ENCODE assay signal across 1 cellular context in the genomic region with DNA sequence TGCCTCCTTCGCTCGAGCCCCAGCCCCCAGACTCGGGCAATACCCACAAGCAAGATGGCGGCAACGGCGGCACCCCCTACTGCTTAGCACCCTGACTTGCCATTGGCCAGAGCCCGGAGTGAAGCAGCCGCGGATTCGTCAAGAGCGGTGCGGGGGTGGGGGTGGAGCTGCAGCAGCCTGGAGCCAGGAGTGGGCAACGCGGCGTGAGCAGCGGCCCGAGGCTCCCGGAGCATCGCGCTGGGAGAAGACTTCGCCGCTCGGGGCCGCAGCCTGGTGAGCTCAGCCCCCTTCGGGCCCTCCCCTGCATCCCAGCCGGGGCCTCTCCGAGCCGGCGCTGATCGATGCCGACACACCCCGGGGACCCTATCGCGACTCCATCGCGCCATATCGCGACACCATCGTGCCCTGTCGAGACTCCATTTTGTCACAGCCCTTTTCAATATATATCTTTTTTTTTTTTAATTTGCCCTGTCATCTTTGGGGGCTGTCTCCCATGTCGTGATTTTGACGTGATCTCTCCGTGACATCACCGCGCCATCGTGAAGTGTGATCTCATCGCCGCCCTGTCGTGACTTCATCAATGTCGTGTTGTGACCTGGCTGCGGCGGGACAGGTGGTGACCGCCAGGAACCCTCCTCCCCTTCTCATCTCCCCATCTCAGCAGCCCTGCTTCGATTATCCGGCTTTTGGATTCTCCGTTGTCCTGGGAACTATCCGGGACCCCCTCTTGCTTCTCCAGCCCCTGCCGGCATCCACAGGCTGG.
TF ChIP-seq lines count a peak whose summit lies in the region.

A gene with protein sequence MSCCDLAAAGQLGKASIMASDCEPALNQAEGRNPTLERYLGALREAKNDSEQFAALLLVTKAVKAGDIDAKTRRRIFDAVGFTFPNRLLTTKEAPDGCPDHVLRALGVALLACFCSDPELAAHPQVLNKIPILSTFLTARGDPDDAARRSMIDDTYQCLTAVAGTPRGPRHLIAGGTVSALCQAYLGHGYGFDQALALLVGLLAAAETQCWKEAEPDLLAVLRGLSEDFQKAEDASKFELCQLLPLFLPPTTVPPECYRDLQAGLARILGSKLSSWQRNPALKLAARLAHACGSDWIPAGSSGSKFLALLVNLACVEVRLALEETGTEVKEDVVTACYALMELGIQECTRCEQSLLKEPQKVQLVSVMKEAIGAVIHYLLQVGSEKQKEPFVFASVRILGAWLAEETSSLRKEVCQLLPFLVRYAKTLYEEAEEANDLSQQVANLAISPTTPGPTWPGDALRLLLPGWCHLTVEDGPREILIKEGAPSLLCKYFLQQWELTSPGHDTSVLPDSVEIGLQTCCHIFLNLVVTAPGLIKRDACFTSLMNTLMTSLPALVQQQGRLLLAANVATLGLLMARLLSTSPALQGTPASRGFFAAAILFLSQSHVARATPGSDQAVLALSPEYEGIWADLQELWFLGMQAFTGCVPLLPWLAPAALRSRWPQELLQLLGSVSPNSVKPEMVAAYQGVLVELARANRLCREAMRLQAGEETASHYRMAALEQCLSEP (plus strand): TSS at position 189 of the 763 bp plus-strand sequence. CDS start 392 bp downstream, at position 581.

TF ChIP-seq in K562, 482 proteins besides CTCF, POLR2A, EP300 and RAD21 (continued from another document and continues in another):
- TF ChIP-seq, protein P1, sequence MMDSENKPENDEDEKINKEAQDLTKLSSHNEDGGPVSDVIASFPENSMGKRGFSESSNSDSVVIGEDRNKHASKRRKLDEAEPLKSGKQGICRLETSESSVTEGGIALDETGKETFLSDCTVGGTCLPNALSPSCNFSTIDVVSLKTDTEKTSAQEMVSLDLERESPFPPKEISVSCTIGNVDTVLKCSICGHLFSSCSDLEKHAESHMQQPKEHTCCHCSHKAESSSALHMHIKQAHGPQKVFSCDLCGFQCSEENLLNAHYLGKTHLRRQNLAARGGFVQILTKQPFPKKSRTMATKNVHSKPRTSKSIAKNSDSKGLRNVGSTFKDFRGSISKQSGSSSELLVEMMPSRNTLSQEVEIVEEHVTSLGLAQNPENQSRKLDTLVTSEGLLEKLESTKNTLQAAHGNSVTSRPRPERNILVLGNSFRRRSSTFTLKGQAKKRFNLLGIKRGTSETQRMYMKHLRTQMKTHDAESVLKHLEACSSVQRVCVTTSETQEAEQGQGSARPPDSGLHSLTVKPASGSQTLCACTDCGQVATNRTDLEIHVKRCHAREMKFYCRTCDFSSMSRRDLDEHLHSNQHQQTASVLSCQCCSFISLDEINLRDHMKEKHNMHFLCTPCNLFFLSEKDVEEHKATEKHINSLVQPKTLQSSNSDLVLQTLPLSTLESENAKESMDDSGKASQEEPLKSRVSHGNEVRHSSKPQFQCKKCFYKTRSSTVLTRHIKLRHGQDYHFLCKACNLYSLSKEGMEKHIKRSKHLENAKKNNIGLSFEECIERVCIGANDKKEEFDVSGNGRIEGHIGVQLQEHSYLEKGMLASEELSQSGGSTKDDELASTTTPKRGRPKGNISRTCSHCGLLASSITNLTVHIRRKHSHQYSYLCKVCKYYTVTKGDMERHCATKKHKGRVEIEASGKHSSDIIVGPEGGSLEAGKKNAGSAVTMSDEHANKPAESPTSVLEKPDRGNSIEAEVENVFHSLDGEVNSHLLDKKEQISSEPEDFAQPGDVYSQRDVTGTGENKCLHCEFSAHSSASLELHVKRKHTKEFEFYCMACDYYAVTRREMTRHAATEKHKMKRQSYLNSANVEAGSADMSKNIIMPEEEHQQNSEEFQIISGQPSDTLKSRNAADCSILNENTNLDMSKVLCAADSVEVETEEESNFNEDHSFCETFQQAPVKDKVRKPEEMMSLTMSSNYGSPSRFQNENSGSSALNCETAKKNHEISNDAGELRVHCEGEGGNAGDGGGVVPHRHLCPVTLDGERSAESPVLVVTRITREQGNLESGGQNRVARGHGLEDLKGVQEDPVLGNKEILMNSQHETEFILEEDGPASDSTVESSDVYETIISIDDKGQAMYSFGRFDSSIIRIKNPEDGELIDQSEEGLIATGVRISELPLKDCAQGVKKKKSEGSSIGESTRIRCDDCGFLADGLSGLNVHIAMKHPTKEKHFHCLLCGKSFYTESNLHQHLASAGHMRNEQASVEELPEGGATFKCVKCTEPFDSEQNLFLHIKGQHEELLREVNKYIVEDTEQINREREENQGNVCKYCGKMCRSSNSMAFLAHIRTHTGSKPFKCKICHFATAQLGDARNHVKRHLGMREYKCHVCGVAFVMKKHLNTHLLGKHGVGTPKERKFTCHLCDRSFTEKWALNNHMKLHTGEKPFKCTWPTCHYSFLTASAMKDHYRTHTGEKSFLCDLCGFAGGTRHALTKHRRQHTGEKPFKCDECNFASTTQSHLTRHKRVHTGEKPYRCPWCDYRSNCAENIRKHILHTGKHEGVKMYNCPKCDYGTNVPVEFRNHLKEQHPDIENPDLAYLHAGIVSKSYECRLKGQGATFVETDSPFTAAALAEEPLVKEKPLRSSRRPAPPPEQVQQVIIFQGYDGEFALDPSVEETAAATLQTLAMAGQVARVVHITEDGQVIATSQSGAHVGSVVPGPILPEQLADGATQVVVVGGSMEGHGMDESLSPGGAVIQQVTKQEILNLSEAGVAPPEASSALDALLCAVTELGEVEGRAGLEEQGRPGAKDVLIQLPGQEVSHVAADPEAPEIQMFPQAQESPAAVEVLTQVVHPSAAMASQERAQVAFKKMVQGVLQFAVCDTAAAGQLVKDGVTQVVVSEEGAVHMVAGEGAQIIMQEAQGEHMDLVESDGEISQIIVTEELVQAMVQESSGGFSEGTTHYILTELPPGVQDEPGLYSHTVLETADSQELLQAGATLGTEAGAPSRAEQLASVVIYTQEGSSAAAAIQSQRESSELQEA (IDR thresholded peaks at IDR 0.05; ENCODE audit: low read depth) = 0 out of 2 replicates have a peak, but pooled peaks have one; percentile 24
- TF ChIP-seq GATAD2A (IDR thresholded peaks at IDR 0.05) (peak; percentile 51), NONO (IDR thresholded peaks at IDR 0.05; ENCODE audit: low read depth in 2 of 2, low read length in 1 of 2) (peak in 1 of 2 experiments; percentile 95; a peak in 3 of 4 replicates), CREB1 (IDR thresholded peaks at IDR 0.05) (no peak; the same call in 1 of the 2 replicates), CREB1 (CRISPR knock-in tag; IDR thresholded peaks at IDR 0.05) (peak; percentile 80), NEUROD1 (IDR thresholded peaks at IDR 0.05; ENCODE audit: borderline replicate concordance, low read depth, low read length, partially characterized antibody) (peak; percentile 99), ARID2 (IDR thresholded peaks at IDR 0.05) (no peak), MIER1 (IDR thresholded peaks at IDR 0.05; ENCODE audit: low read depth) (peak; percentile 58; the same call in 1 of the 2 replicates), KLF6 (CRISPR knock-in tag; IDR thresholded peaks at IDR 0.05; ENCODE audit: borderline replicate concordance) (peak; percentile 4; the same call in 1 of the 2 replicates), RFX1 (IDR thresholded peaks at IDR 0.05) (no peak), HNRNPL (IDR thresholded peaks at IDR 0.05; ENCODE audit: low read depth, low read length) (peak; percentile 78), PPARD (CRISPR knock-in tag; IDR thresholded peaks at IDR 0.05) (no peak), ZNF408 (CRISPR knock-in tag; IDR thresholded peaks at IDR 0.05; ENCODE audit: low read depth) (no peak), ELF2 (CRISPR knock-in tag; IDR thresholded peaks at IDR 0.05) (no peak), SMARCC2 (IDR thresholded peaks at IDR 0.05; ENCODE audit: low read depth) (0 out of 2 replicates have a peak, but pooled peaks have one; percentile 28), PTBP1 (IDR thresholded peaks at IDR 0.05; ENCODE audit: low read depth, low read length) (0 out of 2 replicates have a peak, but pooled peaks have one; percentile 17), TGIF2 (CRISPR knock-in tag; IDR thresholded peaks at IDR 0.05) (no peak), ZNF316 (IDR thresholded peaks at IDR 0.05) (peak; percentile 47; the same call in 1 of the 2 replicates), ETV1 (tag; conservative IDR thresholded peaks at IDR 0.05; ENCODE audit: low read depth) (no peak), POLR2G (IDR thresholded peaks at IDR 0.05; ENCODE audit: low read depth, low read length) (peak; percentile 96), NCOA4 (IDR thresholded peaks at IDR 0.05; ENCODE audit: partially characterized antibody) (no peak), NRF1 (conservative IDR thresholded peaks at IDR 0.05 in 1 of 2, IDR thresholded peaks at IDR 0.05 in 1 of 2) (peak in 1 of 2 experiments; percentile 75), RCOR1 (IDR thresholded peaks at IDR 0.05; ENCODE audit: borderline replicate concordance in 1 of 2, low read depth in 2 of 2, low read length in 2 of 2) (peak in 1 of 2 experiments; percentile 64; a peak in 2 of 4 replicates), SPI1 (IDR thresholded peaks at IDR 0.05; ENCODE audit: borderline replicate concordance, low read depth, low read length) (no peak)
- TF ChIP-seq, protein P2, sequence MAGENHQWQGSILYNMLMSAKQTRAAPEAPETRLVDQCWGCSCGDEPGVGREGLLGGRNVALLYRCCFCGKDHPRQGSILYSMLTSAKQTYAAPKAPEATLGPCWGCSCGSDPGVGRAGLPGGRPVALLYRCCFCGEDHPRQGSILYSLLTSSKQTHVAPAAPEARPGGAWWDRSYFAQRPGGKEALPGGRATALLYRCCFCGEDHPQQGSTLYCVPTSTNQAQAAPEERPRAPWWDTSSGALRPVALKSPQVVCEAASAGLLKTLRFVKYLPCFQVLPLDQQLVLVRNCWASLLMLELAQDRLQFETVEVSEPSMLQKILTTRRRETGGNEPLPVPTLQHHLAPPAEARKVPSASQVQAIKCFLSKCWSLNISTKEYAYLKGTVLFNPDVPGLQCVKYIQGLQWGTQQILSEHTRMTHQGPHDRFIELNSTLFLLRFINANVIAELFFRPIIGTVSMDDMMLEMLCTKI (IDR thresholded peaks at IDR 0.05; ENCODE audit: partially characterized antibody) = no peak
- TF ChIP-seq, protein P3, sequence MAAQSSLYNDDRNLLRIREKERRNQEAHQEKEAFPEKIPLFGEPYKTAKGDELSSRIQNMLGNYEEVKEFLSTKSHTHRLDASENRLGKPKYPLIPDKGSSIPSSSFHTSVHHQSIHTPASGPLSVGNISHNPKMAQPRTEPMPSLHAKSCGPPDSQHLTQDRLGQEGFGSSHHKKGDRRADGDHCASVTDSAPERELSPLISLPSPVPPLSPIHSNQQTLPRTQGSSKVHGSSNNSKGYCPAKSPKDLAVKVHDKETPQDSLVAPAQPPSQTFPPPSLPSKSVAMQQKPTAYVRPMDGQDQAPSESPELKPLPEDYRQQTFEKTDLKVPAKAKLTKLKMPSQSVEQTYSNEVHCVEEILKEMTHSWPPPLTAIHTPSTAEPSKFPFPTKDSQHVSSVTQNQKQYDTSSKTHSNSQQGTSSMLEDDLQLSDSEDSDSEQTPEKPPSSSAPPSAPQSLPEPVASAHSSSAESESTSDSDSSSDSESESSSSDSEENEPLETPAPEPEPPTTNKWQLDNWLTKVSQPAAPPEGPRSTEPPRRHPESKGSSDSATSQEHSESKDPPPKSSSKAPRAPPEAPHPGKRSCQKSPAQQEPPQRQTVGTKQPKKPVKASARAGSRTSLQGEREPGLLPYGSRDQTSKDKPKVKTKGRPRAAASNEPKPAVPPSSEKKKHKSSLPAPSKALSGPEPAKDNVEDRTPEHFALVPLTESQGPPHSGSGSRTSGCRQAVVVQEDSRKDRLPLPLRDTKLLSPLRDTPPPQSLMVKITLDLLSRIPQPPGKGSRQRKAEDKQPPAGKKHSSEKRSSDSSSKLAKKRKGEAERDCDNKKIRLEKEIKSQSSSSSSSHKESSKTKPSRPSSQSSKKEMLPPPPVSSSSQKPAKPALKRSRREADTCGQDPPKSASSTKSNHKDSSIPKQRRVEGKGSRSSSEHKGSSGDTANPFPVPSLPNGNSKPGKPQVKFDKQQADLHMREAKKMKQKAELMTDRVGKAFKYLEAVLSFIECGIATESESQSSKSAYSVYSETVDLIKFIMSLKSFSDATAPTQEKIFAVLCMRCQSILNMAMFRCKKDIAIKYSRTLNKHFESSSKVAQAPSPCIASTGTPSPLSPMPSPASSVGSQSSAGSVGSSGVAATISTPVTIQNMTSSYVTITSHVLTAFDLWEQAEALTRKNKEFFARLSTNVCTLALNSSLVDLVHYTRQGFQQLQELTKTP (IDR thresholded peaks at IDR 0.05; ENCODE audit: low read depth in 1 of 2, partially characterized antibody in 2 of 2) = peak in 1 of 2 experiments; percentile 51
- TF ChIP-seq, protein P4, sequence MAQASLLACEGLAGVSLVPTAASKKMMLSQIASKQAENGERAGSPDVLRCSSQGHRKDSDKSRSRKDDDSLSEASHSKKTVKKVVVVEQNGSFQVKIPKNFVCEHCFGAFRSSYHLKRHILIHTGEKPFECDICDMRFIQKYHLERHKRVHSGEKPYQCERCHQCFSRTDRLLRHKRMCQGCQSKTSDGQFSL (CRISPR knock-in tag; IDR thresholded peaks at IDR 0.05) = peak; percentile 91
- TF ChIP-seq, protein P4 (tag; IDR thresholded peaks at IDR 0.05) = peak in 1 of 2 experiments; percentile 45; a peak in 1 of 4 replicates
- TF ChIP-seq, protein P5, sequence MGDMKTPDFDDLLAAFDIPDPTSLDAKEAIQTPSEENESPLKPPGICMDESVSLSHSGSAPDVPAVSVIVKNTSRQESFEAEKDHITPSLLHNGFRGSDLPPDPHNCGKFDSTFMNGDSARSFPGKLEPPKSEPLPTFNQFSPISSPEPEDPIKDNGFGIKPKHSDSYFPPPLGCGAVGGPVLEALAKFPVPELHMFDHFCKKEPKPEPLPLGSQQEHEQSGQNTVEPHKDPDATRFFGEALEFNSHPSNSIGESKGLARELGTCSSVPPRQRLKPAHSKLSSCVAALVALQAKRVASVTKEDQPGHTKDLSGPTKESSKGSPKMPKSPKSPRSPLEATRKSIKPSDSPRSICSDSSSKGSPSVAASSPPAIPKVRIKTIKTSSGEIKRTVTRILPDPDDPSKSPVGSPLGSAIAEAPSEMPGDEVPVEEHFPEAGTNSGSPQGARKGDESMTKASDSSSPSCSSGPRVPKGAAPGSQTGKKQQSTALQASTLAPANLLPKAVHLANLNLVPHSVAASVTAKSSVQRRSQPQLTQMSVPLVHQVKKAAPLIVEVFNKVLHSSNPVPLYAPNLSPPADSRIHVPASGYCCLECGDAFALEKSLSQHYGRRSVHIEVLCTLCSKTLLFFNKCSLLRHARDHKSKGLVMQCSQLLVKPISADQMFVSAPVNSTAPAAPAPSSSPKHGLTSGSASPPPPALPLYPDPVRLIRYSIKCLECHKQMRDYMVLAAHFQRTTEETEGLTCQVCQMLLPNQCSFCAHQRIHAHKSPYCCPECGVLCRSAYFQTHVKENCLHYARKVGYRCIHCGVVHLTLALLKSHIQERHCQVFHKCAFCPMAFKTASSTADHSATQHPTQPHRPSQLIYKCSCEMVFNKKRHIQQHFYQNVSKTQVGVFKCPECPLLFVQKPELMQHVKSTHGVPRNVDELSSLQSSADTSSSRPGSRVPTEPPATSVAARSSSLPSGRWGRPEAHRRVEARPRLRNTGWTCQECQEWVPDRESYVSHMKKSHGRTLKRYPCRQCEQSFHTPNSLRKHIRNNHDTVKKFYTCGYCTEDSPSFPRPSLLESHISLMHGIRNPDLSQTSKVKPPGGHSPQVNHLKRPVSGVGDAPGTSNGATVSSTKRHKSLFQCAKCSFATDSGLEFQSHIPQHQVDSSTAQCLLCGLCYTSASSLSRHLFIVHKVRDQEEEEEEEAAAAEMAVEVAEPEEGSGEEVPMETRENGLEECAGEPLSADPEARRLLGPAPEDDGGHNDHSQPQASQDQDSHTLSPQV (IDR thresholded peaks at IDR 0.05) = no peak
- TF ChIP-seq, protein P6, sequence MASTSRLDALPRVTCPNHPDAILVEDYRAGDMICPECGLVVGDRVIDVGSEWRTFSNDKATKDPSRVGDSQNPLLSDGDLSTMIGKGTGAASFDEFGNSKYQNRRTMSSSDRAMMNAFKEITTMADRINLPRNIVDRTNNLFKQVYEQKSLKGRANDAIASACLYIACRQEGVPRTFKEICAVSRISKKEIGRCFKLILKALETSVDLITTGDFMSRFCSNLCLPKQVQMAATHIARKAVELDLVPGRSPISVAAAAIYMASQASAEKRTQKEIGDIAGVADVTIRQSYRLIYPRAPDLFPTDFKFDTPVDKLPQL (IDR thresholded peaks at IDR 0.05; ENCODE audit: extremely low read depth, insufficient read length) = no peak
